In genomic region chr2:229832499-229832898, GRCh38 we compare ENCODE assay signal across 1 cellular context.
TF ChIP-seq lines count a peak whose summit lies in the region.

No MANE protein-coding gene starts in this region.

TF ChIP-seq in GM12878, 131 proteins besides CTCF, POLR2A, EP300 and RAD21:
- TF ChIP-seq TARDBP (IDR thresholded peaks at IDR 0.05; ENCODE audit: borderline replicate concordance) = no peak
- TF ChIP-seq NKRF (conservative IDR thresholded peaks at IDR 0.05) = no peak
- TF ChIP-seq NBN (IDR thresholded peaks at IDR 0.05) = no peak
- TF ChIP-seq NR2C2 (IDR thresholded peaks at IDR 0.05; ENCODE audit: borderline replicate concordance, control insufficient read depth, insufficient read length, low read depth) = no peak
- TF ChIP-seq NR2F1 (conservative IDR thresholded peaks at IDR 0.05) = no peak
- TF ChIP-seq CEBPB (IDR thresholded peaks at IDR 0.05; ENCODE audit: borderline replicate concordance in 1 of 2, low read depth in 2 of 2, low read length in 2 of 2) = no peak
- TF ChIP-seq PML (IDR thresholded peaks at IDR 0.05; ENCODE audit: low read length) = no peak
- no peak for TF ChIP-seq SP1 (IDR thresholded peaks at IDR 0.05; ENCODE audit: low read depth, low read length)
- TF ChIP-seq MYC (IDR thresholded peaks at IDR 0.05; ENCODE audit: insufficient read depth, insufficient read length, insufficient replicate concordance, low read length, severe bottlenecking) = no peak
